In genomic region chr2:219309278-219309677, GRCh38 we compare ENCODE assay signal across 11 cellular contexts. TPM values are rescaled to one million over a fixed set of nuclear protein-coding genes. Genes with fewer than 3 reads are reported as not detected.
A peak's percentile ranks its signal among the peaks of the same experiment; 100 is the strongest.
DNase-seq lines count a peak whose midpoint lies in the region; ATAC-seq and TF ChIP-seq lines count a peak whose summit lies in the region.
"Had no signal": no experiment of that assay in that cellular context is flagged by ENCODE, and none has a peak within 500 bp of the region (broad histone marks: within the 10 kb centered on the region; RNA-seq: fewer than 3 reads in every experiment).

PTPRN (minus strand) TSS chr2:219309401; CDS start chr2:219309332, 69 bp downstream.

- in situ Hi-C loops in IMR-90 (cut with MboI; ENCODE audit: low sequenced_read_pairs) (no loop called here), GM13977 (cut with MboI; ENCODE audit: low pct_unique_long_range_greater_than_20kb, low sequenced_read_pairs, unreplicated experiment) (no loop called here)

- H4K8ac ChIP-seq in IMR-90 (ENCODE audit: low read depth in 2 of 2, low read length in 2 of 2): no peak within 1 kb of the TSS

- peak within 1 kb of the TSS; percentile 58; the same call in 1 of the 2 replicates for H2AK5ac ChIP-seq in IMR-90 (ENCODE audit: low read depth, low read length)

- peak within 1 kb of the TSS; percentile 17; the same call in 1 of the 2 replicates for H3K4ac ChIP-seq in IMR-90 (ENCODE audit: low read depth, low read length)

- TF ChIP-seq RAD21 in IMR-90 (IDR thresholded peaks at IDR 0.05; ENCODE audit: low read length): no peak

- H4K5ac ChIP-seq in IMR-90 (ENCODE audit: low read depth, low read length): no peak within 1 kb of the TSS

- H3K27ac ChIP-seq in IMR-90 (ENCODE audit: insufficient read depth, low read length) (peak within 1 kb of the TSS; percentile 32; the same call in 1 of the 2 replicates), iPS-20b (ENCODE audit: low read length) (no peak within 1 kb of the TSS)
- H3K27ac ChIP-seq: left lung had no signal

- CTCF ChIA-PET in IMR-90 (lab: Yijun Ruan, JAX): interaction anchor here (0.7 to 1.1 kb wide), 2 partner anchors 9 to 47 kb away, joined by 3 to 4 read pairs; no protein-coding TSS in a partner anchor

- peaks cover 6% of the 10 kb centered on the region; the same call in 1 of the 2 replicates for H3K4me1 ChIP-seq in IMR-90 (ENCODE audit: control insufficient read depth, insufficient read depth, low read length)
- peaks cover 15% of the 10 kb centered on the region; the same call in 1 of the 2 replicates for H3K4me1 ChIP-seq in iPS-20b (ENCODE audit: insufficient read depth, low read length)
- H3K4me1 ChIP-seq: left lung had no signal

- no peaks in the 10 kb centered on the region for H3K4me1 Mint-ChIP-seq in T-helper 17 cell
- no peaks in the 10 kb centered on the region for H3K4me1 Mint-ChIP-seq in T-helper 2 cell treated with Interferon-gamma antibody and Interleukin-4, amounts not matched to agents 5 μg/mL and 100 μg/mL, for 36 hours (ENCODE audit: low read depth)

- H2BK20ac ChIP-seq in IMR-90 (ENCODE audit: low read depth, low read length): no peak within 1 kb of the TSS

- POLR2A ChIA-PET in IMR-90 (lab: Charles Lee; ENCODE audit: unreplicated experiment): no interaction called here

- 2% methylated on average over 10 of the region's 37 CpGs; no CpG with 5 or more reads in 1 of the 2 experiments for WGBS in IMR-90 (ENCODE audit: extremely low coverage in 2 of 2, insufficient read length in 1 of 2), 2 experiments

- intact Hi-C loops in IMR-90 (cut with micrococcal nuclease): loop anchor here (5.0 kb wide), 1 partner anchor 33 kb away; no protein-coding TSS in a partner anchor

- H3K18ac ChIP-seq in IMR-90 (ENCODE audit: low read depth, low read length): no peak within 1 kb of the TSS

- DNase-seq in AG09309 (ENCODE audit: low read depth) (no peak), IMR-90 (peak; percentile 87), T-helper 17 cell (no peak), HT-29 (ENCODE audit: low spot score) (no peak), NOMO-1 treated with DMSO at 0.1 percent for 48 hours (lab: John Stamatoyannopoulos, UW; ENCODE audit: unreplicated experiment) (no peak), GM13977 (ENCODE audit: low spot score) (no peak)
- DNase-seq in T-helper 2 cell treated with Interferon-gamma antibody and Interleukin-4, amounts not matched to agents 5 μg/mL and 100 μg/mL, for 36 hours (ENCODE audit: low spot score): no peak
- DNase-seq: GF-D8 had no signal

- 0 out of 2 replicates have a peak within 1 kb of the TSS, but pooled peaks have one; percentile 23 for H4K91ac ChIP-seq in IMR-90 (ENCODE audit: insufficient read depth, low read depth, low read length)

- peak within 1 kb of the TSS; percentile 32 for H2BK120ac ChIP-seq in IMR-90 (ENCODE audit: low read depth, low read length)

- H3K4me3 ChIP-seq in AG09309 (ENCODE audit: control insufficient read depth, low read depth, low read length) (peak within 1 kb of the TSS; percentile 15), IMR-90 (ENCODE audit: insufficient read depth, low read depth, low read length) (peak within 1 kb of the TSS; percentile 59), iPS-20b (ENCODE audit: low read length) (peak within 1 kb of the TSS; percentile 71)
- H3K4me3 ChIP-seq: left lung had no signal

- no peak within 1 kb of the TSS for H3K27ac Mint-ChIP-seq in T-helper 17 cell
- H3K27ac Mint-ChIP-seq in T-helper 2 cell treated with Interferon-gamma antibody and Interleukin-4, amounts not matched to agents 5 μg/mL and 100 μg/mL, for 36 hours: no peak within 1 kb of the TSS

- H3K9me3 Mint-ChIP-seq in T-helper 2 cell treated with Interferon-gamma antibody and Interleukin-4, amounts not matched to agents 5 μg/mL and 100 μg/mL, for 36 hours: no peaks in the 10 kb centered on the region

- peak within 1 kb of the TSS; percentile 54 for H2BK5ac ChIP-seq in IMR-90 (ENCODE audit: low read depth, low read length, poor library complexity, severe bottlenecking)

- peak within 1 kb of the TSS; percentile 87 for H2AK9ac ChIP-seq in IMR-90 (replicated peaks; ENCODE audit: low read depth, low read length, poor library complexity)

- H3K56ac ChIP-seq in IMR-90 (ENCODE audit: extremely low read depth, insufficient read depth, low read length): no peak within 1 kb of the TSS

- H3K4me2 ChIP-seq in IMR-90 (ENCODE audit: low read depth, low read length): peak within 1 kb of the TSS; percentile 85

- H3K9ac ChIP-seq in IMR-90 (ENCODE audit: low read depth, low read length): peak within 1 kb of the TSS; percentile 8; the same call in 1 of the 2 replicates
- H3K9ac ChIP-seq in iPS-20b (ENCODE audit: low read depth, low read length): no peak within 1 kb of the TSS

- H3K79me1 ChIP-seq in IMR-90 (ENCODE audit: low read depth in 1 of 2, low read length in 2 of 2): no peaks in the 10 kb centered on the region

- no TSS peak for BruUV-seq in IMR-90 (replicated peaks; lab: Mats Ljungman, UMichigan)

- peaks cover 50% of the 10 kb centered on the region for H3K27me3 Mint-ChIP-seq in T-helper 17 cell
- H3K27me3 Mint-ChIP-seq in T-helper 2 cell treated with Interferon-gamma antibody and Interleukin-4, amounts not matched to agents 5 μg/mL and 100 μg/mL, for 36 hours (ENCODE audit: low read depth): peaks cover 45% of the 10 kb centered on the region

- H3K36me3 ChIP-seq in IMR-90 (ENCODE audit: control insufficient read depth, insufficient read depth, low read length): no peaks in the 10 kb centered on the region
- H3K36me3 ChIP-seq in iPS-20b (ENCODE audit: insufficient read depth, low read depth, low read length): no peaks in the 10 kb centered on the region
- H3K36me3 ChIP-seq: left lung had no signal

- H3K14ac ChIP-seq in IMR-90 (replicated peaks; ENCODE audit: low read depth, low read length): no peak within 1 kb of the TSS

- no peak within 1 kb of the TSS for H2BK15ac ChIP-seq in IMR-90 (ENCODE audit: low read depth, low read length)

- peak within 1 kb of the TSS; percentile 56 for H3K23ac ChIP-seq in IMR-90 (ENCODE audit: low read depth, low read length)

- peaks cover 7% of the 10 kb centered on the region for H4K20me1 ChIP-seq in IMR-90 (ENCODE audit: insufficient read depth, low read length)

- no peaks in the 10 kb centered on the region; the same call in 1 of the 2 replicates for H3K27me3 ChIP-seq in IMR-90 (ENCODE audit: control insufficient read depth, insufficient read depth, low read length)
- peaks cover 61% of the 10 kb centered on the region for H3K27me3 ChIP-seq in iPS-20b (ENCODE audit: insufficient read depth, low read length)

- H3K36me3 Mint-ChIP-seq in T-helper 17 cell (ENCODE audit: low read depth): peaks cover 2% of the 10 kb centered on the region
- no peaks in the 10 kb centered on the region for H3K36me3 Mint-ChIP-seq in T-helper 2 cell treated with Interferon-gamma antibody and Interleukin-4, amounts not matched to agents 5 μg/mL and 100 μg/mL, for 36 hours (ENCODE audit: low read depth)

- no peak; the same call in 1 of the 2 replicates for TF ChIP-seq POLR2A in IMR-90 (IDR thresholded peaks at IDR 0.05; ENCODE audit: low read depth, low read length)

- dilution Hi-C loops in IMR-90 (cut with HindIII; ENCODE audit: low sequenced_read_pairs, unreplicated experiment): no loop called here

- no peaks in the 10 kb centered on the region for H3K9me1 ChIP-seq in IMR-90 (ENCODE audit: insufficient read depth, low read length)

- no peak for TF ChIP-seq CTCF in AG09309 (IDR thresholded peaks at IDR 0.05; ENCODE audit: control insufficient read depth, insufficient read depth, low read depth, low read length, missing control alignments)
- no peak for TF ChIP-seq CTCF in IMR-90 (conservative IDR thresholded peaks at IDR 0.05; ENCODE audit: low read depth, low read length)
- TF ChIP-seq CTCF in GM13977 (IDR thresholded peaks at IDR 0.05; ENCODE audit: extremely low read depth, insufficient read depth, missing control alignments): no peak

- H3K9me3 ChIP-seq in IMR-90 (ENCODE audit: control insufficient read depth, insufficient read depth, low read length): no peaks in the 10 kb centered on the region
- H3K9me3 ChIP-seq in T-helper 17 cell (ENCODE audit: control insufficient read depth, low read length, poor library complexity, severe bottlenecking): peaks cover 2% of the 10 kb centered on the region
- no peaks in the 10 kb centered on the region for H3K9me3 ChIP-seq in iPS-20b (ENCODE audit: insufficient read depth, low read depth, low read length)
- H3K9me3 ChIP-seq: left lung had no signal

- ATAC-seq in IMR-90 (ENCODE audit: low read depth): peak; percentile 38
- ATAC-seq in T-helper 17 cell: peak; percentile 50

- no peak within 1 kb of the TSS for H3K4me3 Mint-ChIP-seq in T-helper 17 cell
- no peak within 1 kb of the TSS for H3K4me3 Mint-ChIP-seq in T-helper 2 cell treated with Interferon-gamma antibody and Interleukin-4, amounts not matched to agents 5 μg/mL and 100 μg/mL, for 36 hours

- H2AFZ ChIP-seq in IMR-90 (replicated peaks; ENCODE audit: low read length, poor library complexity): peak within 1 kb of the TSS; percentile 90

TF ChIP-seq in IMR-90, 13 proteins besides CTCF, POLR2A, EP300 and RAD21:
- 0 out of 2 replicates have a peak, but pooled peaks have one; percentile 7 for TF ChIP-seq BHLHE40 (IDR thresholded peaks at IDR 0.05; ENCODE audit: low read depth, low read length)
- TF ChIP-seq CHD1 (IDR thresholded peaks at IDR 0.05; ENCODE audit: low read depth, low read length): no peak
- peak; percentile 90 for TF ChIP-seq CEBPB (IDR thresholded peaks at IDR 0.05; ENCODE audit: low read depth, low read length)
- peak; percentile 61; the same call in 1 of the 2 replicates for TF ChIP-seq MAZ (IDR thresholded peaks at IDR 0.05; ENCODE audit: borderline replicate concordance, low read depth, low read length)

RNA-seq across cellular contexts. Expression of gene PTPRN, which starts in this region (rescaled TPM):
- 4.4 and 5.2 TPM in 2 replicates for total RNA-seq in IMR-90 (2012; rRNA removed)
- 21.4 and 22.0 TPM in 2 replicates for polyA plus RNA-seq in IMR-90 (2012; rRNA removed)
- 16.3 and 28.2 TPM in 2 replicates for polyA plus RNA-seq in IMR-90 (2012; cell fraction: cytosol; rRNA removed)
- polyA plus RNA-seq in IMR-90 (2012; cell fraction: nucleus; rRNA removed; ENCODE audit: low replicate concordance): 20.4 and 43.0 TPM in 2 replicates
- total RNA-seq in T-helper 17 cell: 1 to 10 TPM in 1 of 2 donors, not detected in 1; 2.6 TPM
- total RNA-seq in HT-29 (2014; rRNA removed; shearing (Covaris generic)): not detected in 2 replicates
- total RNA-seq: OCI-LY7 had no signal

Comparison
In these comparisons a context has a peak if more than half of its experiments do, and no peak if none do; other contexts are left out.
1. H3K4me3 ChIP-seq: peak in every context shown above with its lines; median percentile 71 in iPS-20b; 59 in IMR-90; 15 in AG09309.